1 cellular context compared by ENCODE assay signal in genomic region chr16:87854053-87854906, GRCh38.
TF ChIP-seq lines count a peak whose summit lies in the region.

No MANE protein-coding gene starts in this region.

TF ChIP-seq in K562, 482 proteins besides CTCF, POLR2A, EP300 and RAD21 (continued from another document):
- TF ChIP-seq CEBPZ (IDR thresholded peaks at IDR 0.05; ENCODE audit: borderline replicate concordance, low read depth, low read length) (no peak), OTX1 (CRISPR knock-in tag; IDR thresholded peaks at IDR 0.05) (peak; percentile 34; the same call in 1 of the 2 replicates), POLR2G (IDR thresholded peaks at IDR 0.05; ENCODE audit: low read depth, low read length) (peak; percentile 82), MAZ (CRISPR knock-in tag; conservative IDR thresholded peaks at IDR 0.05 in 1 of 2, IDR thresholded peaks at IDR 0.05 in 1 of 2) (peak; percentile 97 to 98), ZFP91 (CRISPR knock-in tag; IDR thresholded peaks at IDR 0.05) (no peak), RBFOX2 (IDR thresholded peaks at IDR 0.05; ENCODE audit: low read depth, low read length) (peak; percentile 75), ZNF121 (CRISPR knock-in tag; conservative IDR thresholded peaks at IDR 0.05) (no peak), NFE2 (IDR thresholded peaks at IDR 0.05; ENCODE audit: low read depth) (peak; percentile 72), ZNF324 (CRISPR knock-in tag; IDR thresholded peaks at IDR 0.05) (0 out of 2 replicates have a peak, but pooled peaks have one; percentile 46), GATA2 (CRISPR knock-in tag; IDR thresholded peaks at IDR 0.05) (peak; percentile 99), SNRNP70 (optimal IDR thresholded peaks at IDR 0.05; ENCODE audit: low read depth, low read length) (no peak), NFYB (IDR thresholded peaks at IDR 0.05; ENCODE audit: extremely low read depth, insufficient read length) (no peak), HMGN3 (IDR thresholded peaks at IDR 0.05; ENCODE audit: borderline replicate concordance, extremely low read depth, insufficient read length, low read depth, low read length) (peak; percentile 100), E2F6 (IDR thresholded peaks at IDR 0.05; ENCODE audit: borderline replicate concordance in 1 of 2, extremely low read depth in 1 of 2, insufficient read depth in 1 of 2, insufficient read length in 1 of 2, low read depth in 1 of 2, low read length in 1 of 2, poor library complexity in 1 of 2, severe bottlenecking in 1 of 2) (no peak), MCM5 (IDR thresholded peaks at IDR 0.05; ENCODE audit: low read depth) (no peak), GTF2E2 (tag; IDR thresholded peaks at IDR 0.05) (peak; percentile 66; the same call in 1 of the 2 replicates), JUN (IDR thresholded peaks at IDR 0.05; ENCODE audit: borderline replicate concordance, low read depth, low read length) (peak; percentile 88; the same call in 1 of the 2 replicates), JUN (CRISPR knock-in tag; IDR thresholded peaks at IDR 0.05; ENCODE audit: borderline replicate concordance) (no peak), HDAC2 (IDR thresholded peaks at IDR 0.05) (peak; percentile 90), ZNF165 (CRISPR knock-in tag; IDR thresholded peaks at IDR 0.05; ENCODE audit: borderline replicate concordance) (no peak), THRA (IDR thresholded peaks at IDR 0.05) (no peak), FOXK2 (conservative IDR thresholded peaks at IDR 0.05 in 1 of 2, IDR thresholded peaks at IDR 0.05 in 1 of 2; ENCODE audit: low read depth in 2 of 2) (peak; percentile 59 to 67; a peak in 2 of 4 replicates), HES1 (IDR thresholded peaks at IDR 0.05; ENCODE audit: low read depth) (peak; percentile 96), ZNF512 (tag; IDR thresholded peaks at IDR 0.05) (no peak)
